Comparison of ENCODE assay signal across 2 cellular contexts in genomic region chr17:27353469-27354050, GRCh38.
TF ChIP-seq lines count a peak whose summit lies in the region.

No MANE protein-coding gene starts in this region.

TF ChIP-seq in HCT116, 20 proteins besides CTCF, POLR2A, EP300 and RAD21:
- TF ChIP-seq YY1 (IDR thresholded peaks at IDR 0.05; ENCODE audit: extremely low read depth, insufficient replicate concordance, low read depth, low read length): peak; percentile 49
- peak; percentile 65 for TF ChIP-seq SP1 (IDR thresholded peaks at IDR 0.05; ENCODE audit: low read depth)
- TF ChIP-seq POLR2AphosphoS5 (IDR thresholded peaks at IDR 0.05; ENCODE audit: low read depth, low read length): peak; percentile 90
- TF ChIP-seq MAX (IDR thresholded peaks at IDR 0.05): peak; percentile 56
- no peak for TF ChIP-seq EZH2phosphoT487 (IDR thresholded peaks at IDR 0.05; ENCODE audit: borderline replicate concordance)
- no peak for TF ChIP-seq CEBPB (IDR thresholded peaks at IDR 0.05; ENCODE audit: low read depth)
- TF ChIP-seq ZNF274 (IDR thresholded peaks at IDR 0.05; ENCODE audit: low read depth, low read length): no peak
- peak; percentile 59; the same call in 1 of the 2 replicates for TF ChIP-seq SIN3A (IDR thresholded peaks at IDR 0.05; ENCODE audit: low read depth)
- no peak; the same call in 1 of the 2 replicates for TF ChIP-seq ATF3 (IDR thresholded peaks at IDR 0.05)
- TF ChIP-seq EZH2 (IDR thresholded peaks at IDR 0.05): no peak
- TF ChIP-seq, protein P1, sequence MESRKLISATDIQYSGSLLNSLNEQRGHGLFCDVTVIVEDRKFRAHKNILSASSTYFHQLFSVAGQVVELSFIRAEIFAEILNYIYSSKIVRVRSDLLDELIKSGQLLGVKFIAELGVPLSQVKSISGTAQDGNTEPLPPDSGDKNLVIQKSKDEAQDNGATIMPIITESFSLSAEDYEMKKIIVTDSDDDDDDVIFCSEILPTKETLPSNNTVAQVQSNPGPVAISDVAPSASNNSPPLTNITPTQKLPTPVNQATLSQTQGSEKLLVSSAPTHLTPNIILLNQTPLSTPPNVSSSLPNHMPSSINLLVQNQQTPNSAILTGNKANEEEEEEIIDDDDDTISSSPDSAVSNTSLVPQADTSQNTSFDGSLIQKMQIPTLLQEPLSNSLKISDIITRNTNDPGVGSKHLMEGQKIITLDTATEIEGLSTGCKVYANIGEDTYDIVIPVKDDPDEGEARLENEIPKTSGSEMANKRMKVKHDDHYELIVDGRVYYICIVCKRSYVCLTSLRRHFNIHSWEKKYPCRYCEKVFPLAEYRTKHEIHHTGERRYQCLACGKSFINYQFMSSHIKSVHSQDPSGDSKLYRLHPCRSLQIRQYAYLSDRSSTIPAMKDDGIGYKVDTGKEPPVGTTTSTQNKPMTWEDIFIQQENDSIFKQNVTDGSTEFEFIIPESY (IDR thresholded peaks at IDR 0.05; ENCODE audit: extremely low read depth, insufficient replicate concordance, low read length): no peak
- TF ChIP-seq ZFX (IDR thresholded peaks at IDR 0.05): peak; percentile 66
- TF ChIP-seq JUND (IDR thresholded peaks at IDR 0.05): peak; percentile 93
- TF ChIP-seq TCF7L2 (IDR thresholded peaks at IDR 0.05; ENCODE audit: borderline replicate concordance, extremely low read depth, insufficient read depth, insufficient read length): peak; percentile 24
- TF ChIP-seq FOSL1 (IDR thresholded peaks at IDR 0.05; ENCODE audit: low read depth): peak; percentile 92
- no peak for TF ChIP-seq EGR1 (IDR thresholded peaks at IDR 0.05; ENCODE audit: low read depth)
- TF ChIP-seq CBX3 (IDR thresholded peaks at IDR 0.05; ENCODE audit: low read depth): peak; percentile 27; the same call in 1 of the 2 replicates
- TF ChIP-seq SRF (IDR thresholded peaks at IDR 0.05; ENCODE audit: low read depth): no peak
- TF ChIP-seq, protein P2, sequence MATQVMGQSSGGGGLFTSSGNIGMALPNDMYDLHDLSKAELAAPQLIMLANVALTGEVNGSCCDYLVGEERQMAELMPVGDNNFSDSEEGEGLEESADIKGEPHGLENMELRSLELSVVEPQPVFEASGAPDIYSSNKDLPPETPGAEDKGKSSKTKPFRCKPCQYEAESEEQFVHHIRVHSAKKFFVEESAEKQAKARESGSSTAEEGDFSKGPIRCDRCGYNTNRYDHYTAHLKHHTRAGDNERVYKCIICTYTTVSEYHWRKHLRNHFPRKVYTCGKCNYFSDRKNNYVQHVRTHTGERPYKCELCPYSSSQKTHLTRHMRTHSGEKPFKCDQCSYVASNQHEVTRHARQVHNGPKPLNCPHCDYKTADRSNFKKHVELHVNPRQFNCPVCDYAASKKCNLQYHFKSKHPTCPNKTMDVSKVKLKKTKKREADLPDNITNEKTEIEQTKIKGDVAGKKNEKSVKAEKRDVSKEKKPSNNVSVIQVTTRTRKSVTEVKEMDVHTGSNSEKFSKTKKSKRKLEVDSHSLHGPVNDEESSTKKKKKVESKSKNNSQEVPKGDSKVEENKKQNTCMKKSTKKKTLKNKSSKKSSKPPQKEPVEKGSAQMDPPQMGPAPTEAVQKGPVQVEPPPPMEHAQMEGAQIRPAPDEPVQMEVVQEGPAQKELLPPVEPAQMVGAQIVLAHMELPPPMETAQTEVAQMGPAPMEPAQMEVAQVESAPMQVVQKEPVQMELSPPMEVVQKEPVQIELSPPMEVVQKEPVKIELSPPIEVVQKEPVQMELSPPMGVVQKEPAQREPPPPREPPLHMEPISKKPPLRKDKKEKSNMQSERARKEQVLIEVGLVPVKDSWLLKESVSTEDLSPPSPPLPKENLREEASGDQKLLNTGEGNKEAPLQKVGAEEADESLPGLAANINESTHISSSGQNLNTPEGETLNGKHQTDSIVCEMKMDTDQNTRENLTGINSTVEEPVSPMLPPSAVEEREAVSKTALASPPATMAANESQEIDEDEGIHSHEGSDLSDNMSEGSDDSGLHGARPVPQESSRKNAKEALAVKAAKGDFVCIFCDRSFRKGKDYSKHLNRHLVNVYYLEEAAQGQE (IDR thresholded peaks at IDR 0.05; ENCODE audit: low read depth): no peak
- no peak for TF ChIP-seq ELF1 (IDR thresholded peaks at IDR 0.05; ENCODE audit: borderline replicate concordance, low read depth)

TF ChIP-seq in SK-N-SH, 30 proteins besides CTCF, POLR2A, EP300 and RAD21:
- TF ChIP-seq TEAD4 (IDR thresholded peaks at IDR 0.05; ENCODE audit: borderline replicate concordance, insufficient read depth): peak; percentile 61; the same call in 1 of the 2 replicates
- TF ChIP-seq, protein P1 (IDR thresholded peaks at IDR 0.05; ENCODE audit: borderline replicate concordance, low read depth): 0 out of 2 replicates have a peak, but pooled peaks have one; percentile 29
- no peak for TF ChIP-seq MEF2A (IDR thresholded peaks at IDR 0.05; ENCODE audit: borderline replicate concordance, low read depth)
- TF ChIP-seq RXRA (IDR thresholded peaks at IDR 0.05; ENCODE audit: borderline replicate concordance, low read depth): peak; percentile 90; the same call in 1 of the 2 replicates
- TF ChIP-seq JUND (IDR thresholded peaks at IDR 0.05): peak; percentile 90
- TF ChIP-seq TAF1 (IDR thresholded peaks at IDR 0.05; ENCODE audit: borderline replicate concordance, low read depth, low read length): peak; percentile 82
- no peak for TF ChIP-seq RCOR1 (IDR thresholded peaks at IDR 0.05; ENCODE audit: low read length)
- TF ChIP-seq PBX3 (IDR thresholded peaks at IDR 0.05): peak; percentile 45; the same call in 1 of the 2 replicates
- TF ChIP-seq MAX (IDR thresholded peaks at IDR 0.05; ENCODE audit: low read depth): peak; percentile 82
- TF ChIP-seq TCF12 (IDR thresholded peaks at IDR 0.05): peak; percentile 50; the same call in 1 of the 2 replicates
- TF ChIP-seq YY1 (IDR thresholded peaks at IDR 0.05; ENCODE audit: low read depth): peak; percentile 76
- TF ChIP-seq, protein P2 (IDR thresholded peaks at IDR 0.05; ENCODE audit: low read depth, low read length): peak; percentile 64; the same call in 1 of the 2 replicates
- peak; percentile 81 for TF ChIP-seq POLR2AphosphoS5 (IDR thresholded peaks at IDR 0.05; ENCODE audit: low read depth, low read length)
- TF ChIP-seq NRF1 (IDR thresholded peaks at IDR 0.05; ENCODE audit: low read depth, low read length): peak; percentile 79
- TF ChIP-seq FOXM1 (IDR thresholded peaks at IDR 0.05; ENCODE audit: low read depth): no peak
- no peak for TF ChIP-seq ELF1 (IDR thresholded peaks at IDR 0.05)
- TF ChIP-seq IRF3 (IDR thresholded peaks at IDR 0.05; ENCODE audit: low read depth, low read length): no peak
- no peak for TF ChIP-seq EZH2phosphoT487 (IDR thresholded peaks at IDR 0.05; ENCODE audit: borderline replicate concordance, low read depth)
- no peak for TF ChIP-seq RFX5 (IDR thresholded peaks at IDR 0.05; ENCODE audit: low read length)
- TF ChIP-seq, protein P3, sequence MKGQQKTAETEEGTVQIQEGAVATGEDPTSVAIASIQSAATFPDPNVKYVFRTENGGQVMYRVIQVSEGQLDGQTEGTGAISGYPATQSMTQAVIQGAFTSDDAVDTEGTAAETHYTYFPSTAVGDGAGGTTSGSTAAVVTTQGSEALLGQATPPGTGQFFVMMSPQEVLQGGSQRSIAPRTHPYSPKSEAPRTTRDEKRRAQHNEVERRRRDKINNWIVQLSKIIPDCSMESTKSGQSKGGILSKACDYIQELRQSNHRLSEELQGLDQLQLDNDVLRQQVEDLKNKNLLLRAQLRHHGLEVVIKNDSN (IDR thresholded peaks at IDR 0.05; ENCODE audit: borderline replicate concordance, low read depth): no peak
- peak; percentile 35 for TF ChIP-seq CHD2 (IDR thresholded peaks at IDR 0.05; ENCODE audit: low read length, partially characterized antibody)
- no peak for TF ChIP-seq GATA2 (CRISPR knock-in tag; IDR thresholded peaks at IDR 0.05)
- no peak; the same call in 1 of the 2 replicates for TF ChIP-seq MXI1 (IDR thresholded peaks at IDR 0.05; ENCODE audit: low read depth, low read length)
- peak; percentile 92 for TF ChIP-seq SMC3 (IDR thresholded peaks at IDR 0.05; ENCODE audit: low read depth, low read length)
- no peak for TF ChIP-seq USF2 (IDR thresholded peaks at IDR 0.05; ENCODE audit: borderline replicate concordance, low read depth, low read length)
- TF ChIP-seq SIN3A (IDR thresholded peaks at IDR 0.05; ENCODE audit: borderline replicate concordance, low read depth, low read length): no peak; the same call in 1 of the 2 replicates
- peak; percentile 39 for TF ChIP-seq GABPA (IDR thresholded peaks at IDR 0.05; ENCODE audit: low read depth)
- TF ChIP-seq FOXJ3 (CRISPR knock-in tag; IDR thresholded peaks at IDR 0.05): no peak
- peak; percentile 48; the same call in 1 of the 2 replicates for TF ChIP-seq NFIC (IDR thresholded peaks at IDR 0.05; ENCODE audit: borderline replicate concordance)
- TF ChIP-seq FOSL2 (IDR thresholded peaks at IDR 0.05; ENCODE audit: borderline replicate concordance, low read depth): peak; percentile 95
TF ChIP-seq in SK-N-SH: peak in this region for 17.
